In genomic region chr3:100966049-100966471, GRCh38 we compare ENCODE assay signal across 1 cellular context.
A peak's percentile ranks its signal among the peaks of the same experiment; 100 is the strongest.
TF ChIP-seq lines count a peak whose summit lies in the region.

No MANE protein-coding gene starts in this region.

TF ChIP-seq in SK-N-SH, 30 proteins besides CTCF, POLR2A, EP300 and RAD21:
- TF ChIP-seq GATA2 (CRISPR knock-in tag; IDR thresholded peaks at IDR 0.05): peak; percentile 90
- TF ChIP-seq RCOR1 (IDR thresholded peaks at IDR 0.05; ENCODE audit: low read length): peak; percentile 96
- TF ChIP-seq POLR2AphosphoS5 (IDR thresholded peaks at IDR 0.05; ENCODE audit: low read depth, low read length): 0 out of 2 replicates have a peak, but pooled peaks have one; percentile 43
- peak; percentile 62 for TF ChIP-seq TCF12 (IDR thresholded peaks at IDR 0.05)
- TF ChIP-seq CHD2 (IDR thresholded peaks at IDR 0.05; ENCODE audit: low read length, partially characterized antibody): peak; percentile 66
- no peak for TF ChIP-seq MAX (IDR thresholded peaks at IDR 0.05; ENCODE audit: low read depth)
- no peak for TF ChIP-seq REST (IDR thresholded peaks at IDR 0.05; ENCODE audit: low read depth, low read length)
- no peak for TF ChIP-seq SMC3 (IDR thresholded peaks at IDR 0.05; ENCODE audit: low read depth, low read length)
- TF ChIP-seq MXI1 (IDR thresholded peaks at IDR 0.05; ENCODE audit: low read depth, low read length): 0 out of 2 replicates have a peak, but pooled peaks have one; percentile 20
- peak; percentile 82 for TF ChIP-seq FOXJ3 (CRISPR knock-in tag; IDR thresholded peaks at IDR 0.05)
